In the genomic region with DNA sequence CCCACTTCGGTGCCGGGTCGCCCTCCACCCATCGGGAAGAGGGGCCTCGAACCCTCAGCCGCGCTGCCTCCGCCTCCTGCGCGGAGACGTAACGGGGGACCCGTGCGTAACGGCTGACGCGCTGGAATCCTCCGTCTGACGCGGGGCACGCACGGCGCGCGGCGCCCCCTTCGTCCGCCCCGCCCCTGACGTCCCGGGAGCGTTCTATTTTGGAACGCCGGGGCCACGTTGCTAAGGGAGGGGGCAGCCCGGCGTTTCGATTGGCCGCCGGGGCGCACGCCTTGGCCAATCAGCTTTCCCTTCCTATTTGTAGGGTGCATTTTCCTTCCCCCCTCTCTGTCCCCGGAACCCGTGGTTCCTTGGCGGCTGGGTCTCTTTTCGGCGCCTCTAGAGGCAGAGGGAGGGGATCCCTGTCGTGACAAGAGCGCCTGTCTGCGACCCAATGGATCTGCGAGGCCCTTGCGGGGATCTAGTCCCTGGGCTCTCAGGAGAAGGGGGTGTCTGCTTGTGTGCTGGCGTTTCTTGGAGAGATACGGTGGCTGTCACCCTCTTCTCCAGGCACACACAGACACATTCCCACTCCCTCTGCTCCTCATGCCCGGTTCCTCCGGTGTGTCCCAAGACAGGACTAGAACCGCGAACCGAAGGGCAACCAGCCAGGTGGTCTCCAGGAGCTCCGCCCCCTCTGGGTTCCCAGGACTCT, we compare ENCODE assay signal across 1 cellular context.
TF ChIP-seq lines count a peak whose summit lies in the region.

No MANE protein-coding gene starts in this region.

TF ChIP-seq in HepG2, 621 proteins besides CTCF, POLR2A, EP300 and RAD21 (continued from another document and continues in another):
- TF ChIP-seq, protein P1, sequence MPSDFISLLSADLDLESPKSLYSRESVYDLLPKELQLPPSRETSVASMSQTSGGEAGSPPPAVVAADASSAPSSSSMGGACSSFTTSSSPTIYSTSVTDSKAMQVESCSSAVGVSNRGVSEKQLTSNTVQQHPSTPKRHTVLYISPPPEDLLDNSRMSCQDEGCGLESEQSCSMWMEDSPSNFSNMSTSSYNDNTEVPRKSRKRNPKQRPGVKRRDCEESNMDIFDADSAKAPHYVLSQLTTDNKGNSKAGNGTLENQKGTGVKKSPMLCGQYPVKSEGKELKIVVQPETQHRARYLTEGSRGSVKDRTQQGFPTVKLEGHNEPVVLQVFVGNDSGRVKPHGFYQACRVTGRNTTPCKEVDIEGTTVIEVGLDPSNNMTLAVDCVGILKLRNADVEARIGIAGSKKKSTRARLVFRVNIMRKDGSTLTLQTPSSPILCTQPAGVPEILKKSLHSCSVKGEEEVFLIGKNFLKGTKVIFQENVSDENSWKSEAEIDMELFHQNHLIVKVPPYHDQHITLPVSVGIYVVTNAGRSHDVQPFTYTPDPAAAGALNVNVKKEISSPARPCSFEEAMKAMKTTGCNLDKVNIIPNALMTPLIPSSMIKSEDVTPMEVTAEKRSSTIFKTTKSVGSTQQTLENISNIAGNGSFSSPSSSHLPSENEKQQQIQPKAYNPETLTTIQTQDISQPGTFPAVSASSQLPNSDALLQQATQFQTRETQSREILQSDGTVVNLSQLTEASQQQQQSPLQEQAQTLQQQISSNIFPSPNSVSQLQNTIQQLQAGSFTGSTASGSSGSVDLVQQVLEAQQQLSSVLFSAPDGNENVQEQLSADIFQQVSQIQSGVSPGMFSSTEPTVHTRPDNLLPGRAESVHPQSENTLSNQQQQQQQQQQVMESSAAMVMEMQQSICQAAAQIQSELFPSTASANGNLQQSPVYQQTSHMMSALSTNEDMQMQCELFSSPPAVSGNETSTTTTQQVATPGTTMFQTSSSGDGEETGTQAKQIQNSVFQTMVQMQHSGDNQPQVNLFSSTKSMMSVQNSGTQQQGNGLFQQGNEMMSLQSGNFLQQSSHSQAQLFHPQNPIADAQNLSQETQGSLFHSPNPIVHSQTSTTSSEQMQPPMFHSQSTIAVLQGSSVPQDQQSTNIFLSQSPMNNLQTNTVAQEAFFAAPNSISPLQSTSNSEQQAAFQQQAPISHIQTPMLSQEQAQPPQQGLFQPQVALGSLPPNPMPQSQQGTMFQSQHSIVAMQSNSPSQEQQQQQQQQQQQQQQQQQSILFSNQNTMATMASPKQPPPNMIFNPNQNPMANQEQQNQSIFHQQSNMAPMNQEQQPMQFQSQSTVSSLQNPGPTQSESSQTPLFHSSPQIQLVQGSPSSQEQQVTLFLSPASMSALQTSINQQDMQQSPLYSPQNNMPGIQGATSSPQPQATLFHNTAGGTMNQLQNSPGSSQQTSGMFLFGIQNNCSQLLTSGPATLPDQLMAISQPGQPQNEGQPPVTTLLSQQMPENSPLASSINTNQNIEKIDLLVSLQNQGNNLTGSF (CRISPR knock-in tag; IDR thresholded peaks at IDR 0.05), result no peak
- TF ChIP-seq ZNF724P (CRISPR knock-in tag; IDR thresholded peaks at IDR 0.05; ENCODE audit: borderline replicate concordance) (no peak; the same call in 1 of the 2 replicates), ZNF572 (CRISPR knock-in tag; IDR thresholded peaks at IDR 0.05) (no peak; the same call in 1 of the 2 replicates), ZNF607 (CRISPR knock-in tag; IDR thresholded peaks at IDR 0.05; ENCODE audit: borderline replicate concordance) (no peak), MED13 (CRISPR knock-in tag; IDR thresholded peaks at IDR 0.05) (no peak), IRF2 (CRISPR knock-in tag; IDR thresholded peaks at IDR 0.05) (peak; percentile 66; the same call in 1 of the 2 replicates), HNF1A (IDR thresholded peaks at IDR 0.05; ENCODE audit: low read depth) (no peak), HNF1A (CRISPR knock-in tag; IDR thresholded peaks at IDR 0.05; ENCODE audit: borderline replicate concordance) (peak; percentile 35; the same call in 1 of the 2 replicates), RBM22 (optimal IDR thresholded peaks at IDR 0.05; ENCODE audit: low read length) (no peak), MTF2 (CRISPR knock-in tag; IDR thresholded peaks at IDR 0.05; ENCODE audit: borderline replicate concordance) (no peak), ZNF782 (CRISPR knock-in tag; IDR thresholded peaks at IDR 0.05; ENCODE audit: borderline replicate concordance) (no peak), ETV5 (CRISPR knock-in tag; IDR thresholded peaks at IDR 0.05; ENCODE audit: borderline replicate concordance) (no peak), IRX3 (CRISPR knock-in tag; IDR thresholded peaks at IDR 0.05; ENCODE audit: borderline replicate concordance, low read depth) (no peak), HES4 (CRISPR knock-in tag; IDR thresholded peaks at IDR 0.05; ENCODE audit: borderline replicate concordance) (0 out of 2 replicates have a peak, but pooled peaks have one; percentile 48), TBP (CRISPR knock-in tag; IDR thresholded peaks at IDR 0.05) (peak; percentile 79; the same call in 1 of the 2 replicates)
- TF ChIP-seq, protein P2, sequence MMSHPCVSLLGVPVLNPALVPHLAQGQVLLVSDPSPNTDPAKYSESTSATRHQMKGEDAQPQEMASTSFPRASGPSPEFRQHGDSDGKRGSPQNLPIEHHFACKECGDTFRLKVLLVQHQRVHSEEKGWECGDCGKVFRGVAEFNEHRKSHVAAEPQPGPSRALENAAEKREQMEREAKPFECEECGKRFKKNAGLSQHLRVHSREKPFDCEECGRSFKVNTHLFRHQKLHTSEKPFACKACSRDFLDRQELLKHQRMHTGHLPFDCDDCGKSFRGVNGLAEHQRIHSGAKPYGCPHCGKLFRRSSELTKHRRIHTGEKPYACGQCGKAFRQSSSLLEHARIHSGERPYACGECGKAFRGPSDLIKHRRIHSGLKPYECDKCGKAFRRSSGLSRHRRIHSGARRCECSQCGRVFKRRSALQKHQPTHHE (CRISPR knock-in tag; IDR thresholded peaks at IDR 0.05; ENCODE audit: borderline replicate concordance), result no peak
- TF ChIP-seq, protein P3, sequence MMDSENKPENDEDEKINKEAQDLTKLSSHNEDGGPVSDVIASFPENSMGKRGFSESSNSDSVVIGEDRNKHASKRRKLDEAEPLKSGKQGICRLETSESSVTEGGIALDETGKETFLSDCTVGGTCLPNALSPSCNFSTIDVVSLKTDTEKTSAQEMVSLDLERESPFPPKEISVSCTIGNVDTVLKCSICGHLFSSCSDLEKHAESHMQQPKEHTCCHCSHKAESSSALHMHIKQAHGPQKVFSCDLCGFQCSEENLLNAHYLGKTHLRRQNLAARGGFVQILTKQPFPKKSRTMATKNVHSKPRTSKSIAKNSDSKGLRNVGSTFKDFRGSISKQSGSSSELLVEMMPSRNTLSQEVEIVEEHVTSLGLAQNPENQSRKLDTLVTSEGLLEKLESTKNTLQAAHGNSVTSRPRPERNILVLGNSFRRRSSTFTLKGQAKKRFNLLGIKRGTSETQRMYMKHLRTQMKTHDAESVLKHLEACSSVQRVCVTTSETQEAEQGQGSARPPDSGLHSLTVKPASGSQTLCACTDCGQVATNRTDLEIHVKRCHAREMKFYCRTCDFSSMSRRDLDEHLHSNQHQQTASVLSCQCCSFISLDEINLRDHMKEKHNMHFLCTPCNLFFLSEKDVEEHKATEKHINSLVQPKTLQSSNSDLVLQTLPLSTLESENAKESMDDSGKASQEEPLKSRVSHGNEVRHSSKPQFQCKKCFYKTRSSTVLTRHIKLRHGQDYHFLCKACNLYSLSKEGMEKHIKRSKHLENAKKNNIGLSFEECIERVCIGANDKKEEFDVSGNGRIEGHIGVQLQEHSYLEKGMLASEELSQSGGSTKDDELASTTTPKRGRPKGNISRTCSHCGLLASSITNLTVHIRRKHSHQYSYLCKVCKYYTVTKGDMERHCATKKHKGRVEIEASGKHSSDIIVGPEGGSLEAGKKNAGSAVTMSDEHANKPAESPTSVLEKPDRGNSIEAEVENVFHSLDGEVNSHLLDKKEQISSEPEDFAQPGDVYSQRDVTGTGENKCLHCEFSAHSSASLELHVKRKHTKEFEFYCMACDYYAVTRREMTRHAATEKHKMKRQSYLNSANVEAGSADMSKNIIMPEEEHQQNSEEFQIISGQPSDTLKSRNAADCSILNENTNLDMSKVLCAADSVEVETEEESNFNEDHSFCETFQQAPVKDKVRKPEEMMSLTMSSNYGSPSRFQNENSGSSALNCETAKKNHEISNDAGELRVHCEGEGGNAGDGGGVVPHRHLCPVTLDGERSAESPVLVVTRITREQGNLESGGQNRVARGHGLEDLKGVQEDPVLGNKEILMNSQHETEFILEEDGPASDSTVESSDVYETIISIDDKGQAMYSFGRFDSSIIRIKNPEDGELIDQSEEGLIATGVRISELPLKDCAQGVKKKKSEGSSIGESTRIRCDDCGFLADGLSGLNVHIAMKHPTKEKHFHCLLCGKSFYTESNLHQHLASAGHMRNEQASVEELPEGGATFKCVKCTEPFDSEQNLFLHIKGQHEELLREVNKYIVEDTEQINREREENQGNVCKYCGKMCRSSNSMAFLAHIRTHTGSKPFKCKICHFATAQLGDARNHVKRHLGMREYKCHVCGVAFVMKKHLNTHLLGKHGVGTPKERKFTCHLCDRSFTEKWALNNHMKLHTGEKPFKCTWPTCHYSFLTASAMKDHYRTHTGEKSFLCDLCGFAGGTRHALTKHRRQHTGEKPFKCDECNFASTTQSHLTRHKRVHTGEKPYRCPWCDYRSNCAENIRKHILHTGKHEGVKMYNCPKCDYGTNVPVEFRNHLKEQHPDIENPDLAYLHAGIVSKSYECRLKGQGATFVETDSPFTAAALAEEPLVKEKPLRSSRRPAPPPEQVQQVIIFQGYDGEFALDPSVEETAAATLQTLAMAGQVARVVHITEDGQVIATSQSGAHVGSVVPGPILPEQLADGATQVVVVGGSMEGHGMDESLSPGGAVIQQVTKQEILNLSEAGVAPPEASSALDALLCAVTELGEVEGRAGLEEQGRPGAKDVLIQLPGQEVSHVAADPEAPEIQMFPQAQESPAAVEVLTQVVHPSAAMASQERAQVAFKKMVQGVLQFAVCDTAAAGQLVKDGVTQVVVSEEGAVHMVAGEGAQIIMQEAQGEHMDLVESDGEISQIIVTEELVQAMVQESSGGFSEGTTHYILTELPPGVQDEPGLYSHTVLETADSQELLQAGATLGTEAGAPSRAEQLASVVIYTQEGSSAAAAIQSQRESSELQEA (CRISPR knock-in tag; IDR thresholded peaks at IDR 0.05; ENCODE audit: not compliant biosample characterization), result no peak
- TF ChIP-seq, protein P4, sequence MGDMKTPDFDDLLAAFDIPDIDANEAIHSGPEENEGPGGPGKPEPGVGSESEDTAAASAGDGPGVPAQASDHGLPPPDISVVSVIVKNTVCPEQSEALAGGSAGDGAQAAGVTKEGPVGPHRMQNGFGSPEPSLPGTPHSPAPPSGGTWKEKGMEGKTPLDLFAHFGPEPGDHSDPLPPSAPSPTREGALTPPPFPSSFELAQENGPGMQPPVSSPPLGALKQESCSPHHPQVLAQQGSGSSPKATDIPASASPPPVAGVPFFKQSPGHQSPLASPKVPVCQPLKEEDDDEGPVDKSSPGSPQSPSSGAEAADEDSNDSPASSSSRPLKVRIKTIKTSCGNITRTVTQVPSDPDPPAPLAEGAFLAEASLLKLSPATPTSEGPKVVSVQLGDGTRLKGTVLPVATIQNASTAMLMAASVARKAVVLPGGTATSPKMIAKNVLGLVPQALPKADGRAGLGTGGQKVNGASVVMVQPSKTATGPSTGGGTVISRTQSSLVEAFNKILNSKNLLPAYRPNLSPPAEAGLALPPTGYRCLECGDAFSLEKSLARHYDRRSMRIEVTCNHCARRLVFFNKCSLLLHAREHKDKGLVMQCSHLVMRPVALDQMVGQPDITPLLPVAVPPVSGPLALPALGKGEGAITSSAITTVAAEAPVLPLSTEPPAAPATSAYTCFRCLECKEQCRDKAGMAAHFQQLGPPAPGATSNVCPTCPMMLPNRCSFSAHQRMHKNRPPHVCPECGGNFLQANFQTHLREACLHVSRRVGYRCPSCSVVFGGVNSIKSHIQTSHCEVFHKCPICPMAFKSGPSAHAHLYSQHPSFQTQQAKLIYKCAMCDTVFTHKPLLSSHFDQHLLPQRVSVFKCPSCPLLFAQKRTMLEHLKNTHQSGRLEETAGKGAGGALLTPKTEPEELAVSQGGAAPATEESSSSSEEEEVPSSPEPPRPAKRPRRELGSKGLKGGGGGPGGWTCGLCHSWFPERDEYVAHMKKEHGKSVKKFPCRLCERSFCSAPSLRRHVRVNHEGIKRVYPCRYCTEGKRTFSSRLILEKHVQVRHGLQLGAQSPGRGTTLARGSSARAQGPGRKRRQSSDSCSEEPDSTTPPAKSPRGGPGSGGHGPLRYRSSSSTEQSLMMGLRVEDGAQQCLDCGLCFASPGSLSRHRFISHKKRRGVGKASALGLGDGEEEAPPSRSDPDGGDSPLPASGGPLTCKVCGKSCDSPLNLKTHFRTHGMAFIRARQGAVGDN (CRISPR knock-in tag; IDR thresholded peaks at IDR 0.05), result peak; percentile 83
